18 cellular contexts compared by ENCODE assay signal in the genomic region with DNA sequence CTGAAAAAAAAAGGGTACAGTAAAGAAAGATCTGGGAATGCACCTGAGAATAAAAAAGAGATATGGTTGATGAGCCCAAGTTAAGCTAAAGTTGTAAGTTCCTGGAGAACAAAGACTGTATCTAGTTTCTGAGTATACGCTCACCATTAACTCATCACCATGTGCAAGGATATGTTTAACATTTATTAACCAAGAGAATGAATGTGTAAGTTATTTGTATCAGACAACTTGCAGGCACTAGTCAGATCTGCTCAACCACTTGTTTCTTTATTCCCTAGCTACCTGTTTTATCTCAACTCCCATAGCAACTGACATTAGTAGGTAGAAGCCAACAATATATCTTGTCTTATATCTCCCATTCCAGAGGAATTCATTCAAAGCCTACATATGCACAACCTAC.
"Had no signal": no experiment of that assay in that cellular context is flagged by ENCODE, and none has a peak within 500 bp of the region (broad histone marks: within the 10 kb centered on the region; RNA-seq: fewer than 3 reads in every experiment).

No MANE protein-coding gene starts in this region.

- FAIRE-seq: astrocyte, endometrium, frontal cortex had no signal

- ATAC-seq: activated CD4-positive, CD25-positive, alpha-beta regulatory T cell treated with anti-CD3 and anti-CD28 coated beads, Interleukin-2, amount 50 U/mL, for 24 hours; activated naive CD4-positive, alpha-beta T cell treated with anti-CD3 and anti-CD28 coated beads, Interleukin-2, amount 50 U/mL, for 72 hours; activated T-cell treated with anti-CD3 and anti-CD28 coated beads, Interleukin-2, amount 50 U/mL, for 72 hours; left lung; natural killer cell treated with Interleukin-12 subunit alpha and Interleukin-12 subunit beta and Interleukin-15 and Interleukin-18, amount 100 ng/mL, for 72 hours; sciatic nerve; stimulated activated effector memory CD8-positive, alpha-beta T cell treated with anti-CD3 and anti-CD28 coated beads, Interleukin-12 subunit alpha, Interleukin-12 subunit beta, amount 100 ng/mL, for 72 hours had no signal

- DNase-seq: activated CD4-positive, alpha-beta T cell treated with anti-CD3 and anti-CD28 coated beads, Interleukin-2, amount 10 ng/mL, durations not matched to agents 7 days and 5 days; activated CD8-positive, alpha-beta memory T cell treated with anti-CD3 and anti-CD28 coated beads for 24 hours; activated effector memory CD4-positive, alpha-beta T cell treated with anti-CD3 and anti-CD28 coated beads, Interleukin-2, amount 50 U/mL, for 16 hours; activated T-cell treated with anti-CD3 and anti-CD28 coated beads, Interleukin-2, amount 50 U/mL, for 72 hours; adrenal gland; hypothalamus; islet precursor cell; left lung; stimulated activated CD4-positive, alpha-beta T cell treated with anti-CD3 and anti-CD28 coated beads, Interleukin-4, amount 100 ng/mL, for 24 hours; upper lobe of left lung had no signal
